ENCODE assay signal across 1 cellular context in the genomic region with DNA sequence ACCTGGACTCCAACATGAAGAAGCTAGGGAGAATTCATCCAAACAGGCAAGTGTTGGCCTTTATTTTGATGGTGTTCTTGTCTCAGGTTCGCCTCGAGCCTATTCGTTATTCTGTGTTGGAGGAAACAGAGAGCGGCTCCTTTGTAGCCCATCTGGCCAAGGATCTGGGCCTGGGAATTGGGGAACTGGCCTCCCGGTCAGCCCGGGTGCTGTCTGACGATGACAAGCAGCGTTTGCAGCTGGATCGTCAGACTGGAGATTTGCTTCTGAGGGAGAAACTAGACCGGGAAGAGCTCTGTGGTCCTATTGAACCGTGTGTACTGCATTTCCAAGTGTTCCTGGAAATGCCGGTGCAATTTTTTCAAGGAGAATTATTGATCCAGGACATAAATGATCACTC.
TF ChIP-seq lines count a peak whose summit lies in the region.

No MANE protein-coding gene starts in this region.

TF ChIP-seq in GM23338, 12 proteins besides CTCF, POLR2A, EP300 and RAD21 (continued from another document):
- TF ChIP-seq, protein P1, sequence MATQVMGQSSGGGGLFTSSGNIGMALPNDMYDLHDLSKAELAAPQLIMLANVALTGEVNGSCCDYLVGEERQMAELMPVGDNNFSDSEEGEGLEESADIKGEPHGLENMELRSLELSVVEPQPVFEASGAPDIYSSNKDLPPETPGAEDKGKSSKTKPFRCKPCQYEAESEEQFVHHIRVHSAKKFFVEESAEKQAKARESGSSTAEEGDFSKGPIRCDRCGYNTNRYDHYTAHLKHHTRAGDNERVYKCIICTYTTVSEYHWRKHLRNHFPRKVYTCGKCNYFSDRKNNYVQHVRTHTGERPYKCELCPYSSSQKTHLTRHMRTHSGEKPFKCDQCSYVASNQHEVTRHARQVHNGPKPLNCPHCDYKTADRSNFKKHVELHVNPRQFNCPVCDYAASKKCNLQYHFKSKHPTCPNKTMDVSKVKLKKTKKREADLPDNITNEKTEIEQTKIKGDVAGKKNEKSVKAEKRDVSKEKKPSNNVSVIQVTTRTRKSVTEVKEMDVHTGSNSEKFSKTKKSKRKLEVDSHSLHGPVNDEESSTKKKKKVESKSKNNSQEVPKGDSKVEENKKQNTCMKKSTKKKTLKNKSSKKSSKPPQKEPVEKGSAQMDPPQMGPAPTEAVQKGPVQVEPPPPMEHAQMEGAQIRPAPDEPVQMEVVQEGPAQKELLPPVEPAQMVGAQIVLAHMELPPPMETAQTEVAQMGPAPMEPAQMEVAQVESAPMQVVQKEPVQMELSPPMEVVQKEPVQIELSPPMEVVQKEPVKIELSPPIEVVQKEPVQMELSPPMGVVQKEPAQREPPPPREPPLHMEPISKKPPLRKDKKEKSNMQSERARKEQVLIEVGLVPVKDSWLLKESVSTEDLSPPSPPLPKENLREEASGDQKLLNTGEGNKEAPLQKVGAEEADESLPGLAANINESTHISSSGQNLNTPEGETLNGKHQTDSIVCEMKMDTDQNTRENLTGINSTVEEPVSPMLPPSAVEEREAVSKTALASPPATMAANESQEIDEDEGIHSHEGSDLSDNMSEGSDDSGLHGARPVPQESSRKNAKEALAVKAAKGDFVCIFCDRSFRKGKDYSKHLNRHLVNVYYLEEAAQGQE (IDR thresholded peaks at IDR 0.05; ENCODE audit: unreplicated experiment) = no peak
- TF ChIP-seq ZNF331 (CRISPR knock-in tag; IDR thresholded peaks at IDR 0.05; ENCODE audit: low read depth) = no peak
- no peak for TF ChIP-seq NANOG (IDR thresholded peaks at IDR 0.05; ENCODE audit: borderline replicate concordance)
- no peak for TF ChIP-seq ETS1 (IDR thresholded peaks at IDR 0.05)
- TF ChIP-seq, protein P2, sequence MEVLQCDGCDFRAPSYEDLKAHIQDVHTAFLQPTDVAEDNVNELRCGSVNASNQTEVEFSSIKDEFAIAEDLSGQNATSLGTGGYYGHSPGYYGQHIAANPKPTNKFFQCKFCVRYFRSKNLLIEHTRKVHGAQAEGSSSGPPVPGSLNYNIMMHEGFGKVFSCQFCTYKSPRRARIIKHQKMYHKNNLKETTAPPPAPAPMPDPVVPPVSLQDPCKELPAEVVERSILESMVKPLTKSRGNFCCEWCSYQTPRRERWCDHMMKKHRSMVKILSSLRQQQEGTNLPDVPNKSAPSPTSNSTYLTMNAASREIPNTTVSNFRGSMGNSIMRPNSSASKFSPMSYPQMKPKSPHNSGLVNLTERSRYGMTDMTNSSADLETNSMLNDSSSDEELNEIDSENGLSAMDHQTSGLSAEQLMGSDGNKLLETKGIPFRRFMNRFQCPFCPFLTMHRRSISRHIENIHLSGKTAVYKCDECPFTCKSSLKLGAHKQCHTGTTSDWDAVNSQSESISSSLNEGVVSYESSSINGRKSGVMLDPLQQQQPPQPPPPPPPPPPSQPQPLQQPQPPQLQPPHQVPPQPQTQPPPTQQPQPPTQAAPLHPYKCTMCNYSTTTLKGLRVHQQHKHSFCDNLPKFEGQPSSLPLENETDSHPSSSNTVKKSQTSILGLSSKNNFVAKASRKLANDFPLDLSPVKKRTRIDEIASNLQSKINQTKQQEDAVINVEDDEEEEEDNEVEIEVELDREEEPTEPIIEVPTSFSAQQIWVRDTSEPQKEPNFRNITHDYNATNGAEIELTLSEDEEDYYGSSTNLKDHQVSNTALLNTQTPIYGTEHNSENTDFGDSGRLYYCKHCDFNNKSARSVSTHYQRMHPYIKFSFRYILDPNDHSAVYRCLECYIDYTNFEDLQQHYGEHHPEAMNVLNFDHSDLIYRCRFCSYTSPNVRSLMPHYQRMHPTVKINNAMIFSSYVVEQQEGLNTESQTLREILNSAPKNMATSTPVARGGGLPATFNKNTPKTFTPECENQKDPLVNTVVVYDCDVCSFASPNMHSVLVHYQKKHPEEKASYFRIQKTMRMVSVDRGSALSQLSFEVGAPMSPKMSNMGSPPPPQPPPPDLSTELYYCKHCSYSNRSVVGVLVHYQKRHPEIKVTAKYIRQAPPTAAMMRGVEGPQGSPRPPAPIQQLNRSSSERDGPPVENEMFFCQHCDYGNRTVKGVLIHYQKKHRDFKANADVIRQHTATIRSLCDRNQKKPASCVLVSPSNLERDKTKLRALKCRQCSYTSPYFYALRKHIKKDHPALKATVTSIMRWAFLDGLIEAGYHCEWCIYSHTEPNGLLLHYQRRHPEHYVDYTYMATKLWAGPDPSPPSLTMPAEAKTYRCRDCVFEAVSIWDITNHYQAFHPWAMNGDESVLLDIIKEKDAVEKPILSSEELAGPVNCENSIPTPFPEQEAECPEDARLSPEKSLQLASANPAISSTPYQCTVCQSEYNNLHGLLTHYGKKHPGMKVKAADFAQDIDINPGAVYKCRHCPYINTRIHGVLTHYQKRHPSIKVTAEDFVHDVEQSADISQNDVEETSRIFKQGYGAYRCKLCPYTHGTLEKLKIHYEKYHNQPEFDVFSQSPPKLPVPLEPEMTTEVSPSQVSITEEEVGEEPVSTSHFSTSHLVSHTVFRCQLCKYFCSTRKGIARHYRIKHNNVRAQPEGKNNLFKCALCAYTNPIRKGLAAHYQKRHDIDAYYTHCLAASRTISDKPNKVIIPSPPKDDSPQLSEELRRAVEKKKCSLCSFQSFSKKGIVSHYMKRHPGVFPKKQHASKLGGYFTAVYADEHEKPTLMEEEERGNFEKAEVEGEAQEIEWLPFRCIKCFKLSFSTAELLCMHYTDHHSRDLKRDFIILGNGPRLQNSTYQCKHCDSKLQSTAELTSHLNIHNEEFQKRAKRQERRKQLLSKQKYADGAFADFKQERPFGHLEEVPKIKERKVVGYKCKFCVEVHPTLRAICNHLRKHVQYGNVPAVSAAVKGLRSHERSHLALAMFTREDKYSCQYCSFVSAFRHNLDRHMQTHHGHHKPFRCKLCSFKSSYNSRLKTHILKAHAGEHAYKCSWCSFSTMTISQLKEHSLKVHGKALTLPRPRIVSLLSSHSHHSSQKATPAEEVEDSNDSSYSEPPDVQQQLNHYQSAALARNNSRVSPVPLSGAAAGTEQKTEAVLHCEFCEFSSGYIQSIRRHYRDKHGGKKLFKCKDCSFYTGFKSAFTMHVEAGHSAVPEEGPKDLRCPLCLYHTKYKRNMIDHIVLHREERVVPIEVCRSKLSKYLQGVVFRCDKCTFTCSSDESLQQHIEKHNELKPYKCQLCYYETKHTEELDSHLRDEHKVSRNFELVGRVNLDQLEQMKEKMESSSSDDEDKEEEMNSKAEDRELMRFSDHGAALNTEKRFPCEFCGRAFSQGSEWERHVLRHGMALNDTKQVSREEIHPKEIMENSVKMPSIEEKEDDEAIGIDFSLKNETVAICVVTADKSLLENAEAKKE (CRISPR knock-in tag; IDR thresholded peaks at IDR 0.05) = no peak
- TF ChIP-seq STAT1 (IDR thresholded peaks at IDR 0.05; ENCODE audit: unreplicated experiment) = no peak
- no peak for TF ChIP-seq ZNF114 (CRISPR knock-in tag; IDR thresholded peaks at IDR 0.05)
